ENCODE assay signal across 7 cellular contexts in the genomic region with DNA sequence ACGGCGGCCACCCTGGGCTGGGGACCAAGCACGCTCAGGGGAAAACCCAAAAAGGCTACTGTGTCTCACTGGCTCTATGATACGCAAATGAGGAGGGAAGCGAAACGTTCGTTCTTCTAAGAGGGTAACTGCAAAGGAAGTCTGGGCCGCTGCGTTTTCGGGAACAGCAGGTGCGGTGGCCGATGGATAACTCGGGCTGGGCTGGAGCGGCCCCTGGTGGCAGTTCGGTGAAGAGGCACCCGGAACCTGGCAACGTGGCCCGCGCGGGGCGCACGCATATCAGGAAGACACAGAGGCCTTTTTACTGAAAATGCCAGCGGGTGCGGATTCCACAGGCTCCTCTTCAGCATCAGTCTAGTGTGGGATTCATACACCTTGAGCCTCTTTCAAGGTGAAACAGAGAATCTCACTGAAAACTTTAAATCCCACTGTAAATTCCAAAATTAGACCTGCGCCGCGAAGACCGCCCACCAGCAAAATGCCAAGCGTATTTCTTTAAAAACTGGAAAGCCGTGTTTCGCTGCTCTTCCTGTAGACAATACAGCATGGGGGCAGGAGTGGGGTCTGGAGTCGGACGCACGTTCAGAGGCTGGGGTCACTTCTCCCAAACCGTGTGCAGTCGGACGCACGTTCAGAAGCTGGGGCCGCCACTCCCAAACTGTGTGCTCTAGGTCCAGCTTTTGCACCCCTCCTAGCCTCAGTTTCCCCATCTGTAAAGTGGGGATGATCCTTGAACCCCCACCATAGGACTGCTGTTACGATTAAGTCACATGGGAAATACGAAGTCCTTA. TPM values are rescaled to one million over a fixed set of nuclear protein-coding genes. Genes with fewer than 3 reads are reported as not detected.
A peak's percentile ranks its signal among the peaks of the same experiment; 100 is the strongest.
DNase-seq lines count a peak whose midpoint lies in the region; ATAC-seq and TF ChIP-seq lines count a peak whose summit lies in the region.

No MANE protein-coding gene starts in this region.

- no peaks in the 10 kb centered on the region for H3K36me3 Mint-ChIP-seq in T-helper 2 cell treated with Interferon-gamma antibody and Interleukin-4, amounts not matched to agents 5 μg/mL and 100 μg/mL, for 36 hours (ENCODE audit: low read depth)

- H3K4me1 Mint-ChIP-seq in T-helper 2 cell treated with Interferon-gamma antibody and Interleukin-4, amounts not matched to agents 5 μg/mL and 100 μg/mL, for 36 hours (ENCODE audit: low read depth), result peaks cover 6% of the 10 kb centered on the region

- H3K27ac Mint-ChIP-seq in T-helper 2 cell treated with Interferon-gamma antibody and Interleukin-4, amounts not matched to agents 5 μg/mL and 100 μg/mL, for 36 hours, result peak overlapping the region; percentile 69

- H3K4me3 ChIP-seq in ascending aorta, result peak overlapping the region; percentile 26 to 41

- no peaks in the 10 kb centered on the region for H3K9me3 Mint-ChIP-seq in T-helper 2 cell treated with Interferon-gamma antibody and Interleukin-4, amounts not matched to agents 5 μg/mL and 100 μg/mL, for 36 hours

- DNase-seq in NCI-H2029 (lab: John Stamatoyannopoulos, UW), result peak; percentile 64
- peak; percentile 93 for DNase-seq in T-helper 2 cell treated with Interferon-gamma antibody and Interleukin-4, amounts not matched to agents 5 μg/mL and 100 μg/mL, for 36 hours (ENCODE audit: low spot score)
- peak in 1 of 2 donors; percentile 96 for DNase-seq in ascending aorta (ENCODE audit: low spot score in 2 of 2)
- DNase-seq in hippocampal formation (lab: John Stamatoyannopoulos, UW), result peak; percentile 72 to 79
- DNase-seq in sciatic nerve (ENCODE audit: low spot score), result peak; percentile 87

- H3K27ac ChIP-seq in ascending aorta, result no peak overlapping the region

- TF ChIP-seq CTCF in ascending aorta (IDR thresholded peaks at IDR 0.05), result peak; percentile 93 to 100 (median 93)

- H3K9me3 ChIP-seq in ascending aorta, result no peaks in the 10 kb centered on the region

- no peaks in the 10 kb centered on the region for H3K27me3 ChIP-seq in ascending aorta

- H3K27me3 Mint-ChIP-seq in T-helper 2 cell treated with Interferon-gamma antibody and Interleukin-4, amounts not matched to agents 5 μg/mL and 100 μg/mL, for 36 hours (ENCODE audit: low read depth), result peaks cover 3% of the 10 kb centered on the region

- H3K4me3 Mint-ChIP-seq in T-helper 2 cell treated with Interferon-gamma antibody and Interleukin-4, amounts not matched to agents 5 μg/mL and 100 μg/mL, for 36 hours, result peak overlapping the region; percentile 76

- peaks cover 0 to 19% of the 10 kb centered on the region in 2 donors for H3K4me1 ChIP-seq in ascending aorta

- ATAC-seq in GM18519 (IDR thresholded peaks at IDR 0.05; ENCODE audit: low FRiP score, unreplicated experiment), result peak; percentile 85
- peak; percentile 87 for ATAC-seq in HG03039 (IDR thresholded peaks at IDR 0.05; ENCODE audit: unreplicated experiment)
- peak; percentile 81 for ATAC-seq in sciatic nerve

- intact Hi-C loops in ascending aorta (cut with DNase I) (loop anchor here (5.0 to 10.0 kb wide), 3 partner anchors 50 to 653 kb away; partner anchors contain the start of genes DCUN1D3, LDAF1 and LYRM1), sciatic nerve (cut with DNase I) (no loop called here)

- no peaks in the 10 kb centered on the region for H3K36me3 ChIP-seq in ascending aorta

RNA-seq across cellular contexts. Expression of gene METTL9, which starts 44.4 kb away (rescaled TPM):
- total RNA-seq in ascending aorta (168 TPM), sciatic nerve (80.1 TPM)
